8 cellular contexts compared by ENCODE assay signal in the genomic region with DNA sequence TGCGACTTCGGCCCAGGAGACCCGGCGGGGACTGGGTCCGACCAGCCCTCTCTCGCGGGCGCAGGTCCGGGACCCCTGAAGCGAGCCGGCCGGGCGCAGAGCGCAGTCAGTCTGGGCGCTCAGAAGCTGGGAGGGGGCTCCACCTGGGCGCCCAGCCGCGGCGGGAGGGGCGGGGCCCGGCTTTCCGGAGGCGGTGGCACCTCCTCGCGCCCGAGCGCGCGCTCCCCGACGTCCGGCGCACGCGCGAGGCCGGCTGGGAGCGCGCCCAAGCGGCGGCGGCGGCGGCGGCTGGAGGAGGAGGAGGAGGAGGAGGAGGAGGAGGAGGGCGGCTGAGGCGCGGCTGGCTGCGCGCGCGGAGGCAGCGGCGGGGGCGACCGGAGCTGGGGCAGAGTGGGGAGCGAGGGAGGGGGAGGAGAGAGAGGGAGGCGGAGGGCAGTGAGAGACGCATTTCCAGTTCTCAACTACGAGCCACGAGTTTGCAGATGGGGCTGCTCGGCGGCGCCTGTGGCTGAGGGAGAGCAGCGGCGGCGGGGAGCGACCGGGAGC. TPM values are rescaled to one million over a fixed set of nuclear protein-coding genes. Genes with fewer than 3 reads are reported as not detected.
DNase-seq lines count a peak whose midpoint lies in the region; ATAC-seq and TF ChIP-seq lines count a peak whose summit lies in the region.

A gene with protein sequence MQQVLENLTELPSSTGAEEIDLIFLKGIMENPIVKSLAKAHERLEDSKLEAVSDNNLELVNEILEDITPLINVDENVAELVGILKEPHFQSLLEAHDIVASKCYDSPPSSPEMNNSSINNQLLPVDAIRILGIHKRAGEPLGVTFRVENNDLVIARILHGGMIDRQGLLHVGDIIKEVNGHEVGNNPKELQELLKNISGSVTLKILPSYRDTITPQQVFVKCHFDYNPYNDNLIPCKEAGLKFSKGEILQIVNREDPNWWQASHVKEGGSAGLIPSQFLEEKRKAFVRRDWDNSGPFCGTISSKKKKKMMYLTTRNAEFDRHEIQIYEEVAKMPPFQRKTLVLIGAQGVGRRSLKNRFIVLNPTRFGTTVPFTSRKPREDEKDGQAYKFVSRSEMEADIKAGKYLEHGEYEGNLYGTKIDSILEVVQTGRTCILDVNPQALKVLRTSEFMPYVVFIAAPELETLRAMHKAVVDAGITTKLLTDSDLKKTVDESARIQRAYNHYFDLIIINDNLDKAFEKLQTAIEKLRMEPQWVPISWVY (plus strand): TSS at position 445 of the 546 bp plus-strand sequence. CDS start 50,216 bp downstream, outside the sequence.

- TF ChIP-seq CTCF in lower lobe of right lung (IDR thresholded peaks at IDR 0.05) = no peak

- peak within 1 kb of the TSS; percentile 76 for H3K4me3 ChIP-seq in lower lobe of right lung

- ATAC-seq in GM18909 (IDR thresholded peaks at IDR 0.05; ENCODE audit: poor library complexity, unreplicated experiment) = peak; percentile 51
- ATAC-seq in HG03139 (IDR thresholded peaks at IDR 0.05; ENCODE audit: unreplicated experiment) = peak; percentile 37
- peak; percentile 94 to 95 for ATAC-seq in lower lobe of right lung

- H3K4me1 ChIP-seq in lower lobe of right lung = peaks cover 15% of the 10 kb centered on the region

- H3K27ac ChIP-seq in lower lobe of right lung = peak within 1 kb of the TSS; percentile 55

- H3K9me3 ChIP-seq in lower lobe of right lung = no peaks in the 10 kb centered on the region

- H3K27me3 ChIP-seq in lower lobe of right lung (ENCODE audit: low read depth) = peaks cover 4% of the 10 kb centered on the region

- H3K36me3 ChIP-seq in lower lobe of right lung = no peaks in the 10 kb centered on the region

- intact Hi-C loops in lower lobe of right lung (cut with DNase I) = no loop called here

- peak; percentile 92 for DNase-seq in AG08396 (ENCODE audit: low spot score)
- DNase-seq in NCI-H460 (ENCODE audit: extremely low read depth, low read depth) = peak; percentile 67
- DNase-seq in activated CD4-positive, alpha-beta T cell treated with anti-CD3 and anti-CD28 coated beads, Interleukin-2, amount 50 U/mL, for 48 hours = peak; percentile 71 to 73
- DNase-seq in ecto neural progenitor cell (ENCODE audit: low spot score) = peak; percentile 89
- peak; percentile 75 for DNase-seq in lower lobe of right lung
- peak; percentile 42 to 70 (median 63) for DNase-seq in stimulated activated CD4-positive, alpha-beta T cell treated with anti-CD3 and anti-CD28 coated beads, TNF-alpha, amount 100 ng/mL, for 24 hours (ENCODE audit: low read depth in 3 of 3)

RNA-seq across cellular contexts. Expression of the gene that starts here (rescaled TPM):
- 24.9 and 26.6 TPM in 2 replicates for total RNA-seq in NCI-H460 (2014; rRNA removed; shearing (Covaris generic))
- polyA plus RNA-seq in NCI-H460 (2014; cell fraction: nucleus; rRNA removed) = 9.0 and 9.9 TPM in 2 replicates
- total RNA-seq in lower lobe of right lung = 9.8 TPM

Comparison
In these comparisons a context has a peak if more than half of its experiments do, and no peak if none do; other contexts are left out.
1. Peak in every context shown above with its lines: DNase-seq, ATAC-seq, H3K4me3 ChIP-seq and H3K27ac ChIP-seq.
2. ATAC-seq: peak in every context shown above with its lines; median percentile 94 in lower lobe of right lung; 51 in GM18909; 37 in HG03139.